Comparison of ENCODE assay signal across 17 cellular contexts in the genomic region with DNA sequence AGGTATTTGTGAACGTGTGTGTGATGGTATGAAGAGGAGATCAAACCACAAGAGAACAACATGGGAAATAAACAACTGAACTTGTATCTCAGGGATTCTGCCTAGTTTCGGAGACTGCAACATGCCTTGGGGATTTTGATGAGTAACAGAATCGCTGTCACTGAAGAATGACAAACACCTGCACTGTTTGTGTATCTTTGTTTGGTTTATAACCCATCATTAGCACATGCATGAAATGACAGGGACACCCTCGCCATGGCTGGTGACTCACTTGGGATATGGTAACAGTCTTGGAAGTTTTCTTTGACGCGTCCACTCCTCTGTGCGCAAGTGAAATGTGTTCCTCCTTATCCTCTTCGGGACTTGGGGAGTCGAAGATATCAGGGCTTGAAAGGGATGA. TPM values are rescaled to one million over a fixed set of nuclear protein-coding genes. Genes with fewer than 3 reads are reported as not detected.
DNase-seq lines count a peak whose midpoint lies in the region; ATAC-seq and TF ChIP-seq lines count a peak whose summit lies in the region.
"Had no signal": no experiment of that assay in that cellular context is flagged by ENCODE, and none has a peak within 500 bp of the region (broad histone marks: within the 10 kb centered on the region; RNA-seq: fewer than 3 reads in every experiment).

No MANE protein-coding gene starts in this region.

- TF ChIP-seq POLR2A in Peyer's patch (IDR thresholded peaks at IDR 0.05), result no peak

- H3K4me1 ChIP-seq in PC-3 (ENCODE audit: insufficient read depth, low read length) (no peaks in the 10 kb centered on the region), right cardiac atrium (ENCODE audit: control insufficient read depth, insufficient read depth, low read length) (no peaks in the 10 kb centered on the region), Peyer's patch (no peaks in the 10 kb centered on the region), GM23338 (ENCODE audit: insufficient read depth) (no peaks in the 10 kb centered on the region)

- peaks cover 69% of the 10 kb centered on the region for H3K36me3 Mint-ChIP-seq in activated CD4-positive, alpha-beta memory T cell treated with anti-CD3 and anti-CD28 coated beads, Interleukin-2, amount 10 ng/mL, durations not matched to agents 7 days and 5 days (ENCODE audit: low read depth)
- H3K36me3 Mint-ChIP-seq in activated CD4-positive, alpha-beta memory T cell treated with anti-CD3 and anti-CD28 coated beads for 36 hours, result peaks cover 39% of the 10 kb centered on the region
- H3K36me3 Mint-ChIP-seq in CD4-positive, alpha-beta T cell (ENCODE audit: low read depth), result peaks cover 87% of the 10 kb centered on the region
- H3K36me3 Mint-ChIP-seq in GM23338 (ENCODE audit: low read depth), result no peaks in the 10 kb centered on the region; the same call in 2 of the 3 replicates

- BruUV-seq in PC-3 (replicated peaks; lab: Mats Ljungman, UMichigan), result no TSS peak

- H4K20me1 ChIP-seq in PC-3 (ENCODE audit: low read length) (no peaks in the 10 kb centered on the region), GM23338 (replicated peaks; ENCODE audit: insufficient read depth) (no peaks in the 10 kb centered on the region)

- TF ChIP-seq CTCF in CD4-positive, alpha-beta T cell (IDR thresholded peaks at IDR 0.05), result no peak
- TF ChIP-seq CTCF in PC-3 (conservative IDR thresholded peaks at IDR 0.05; ENCODE audit: low read depth, low read length), result no peak
- TF ChIP-seq CTCF in Peyer's patch (IDR thresholded peaks at IDR 0.05), result no peak
- TF ChIP-seq CTCF in GM23338 (conservative IDR thresholded peaks at IDR 0.05; ENCODE audit: low read depth in 2 of 2), result no peak

- H2AFZ ChIP-seq in PC-3 (ENCODE audit: low read length), result no peak overlapping the region
- no peak overlapping the region for H2AFZ ChIP-seq in GM23338

- no peak overlapping the region for H3K4me2 ChIP-seq in PC-3 (ENCODE audit: low read length)
- no peak overlapping the region for H3K4me2 ChIP-seq in GM23338

- no peak for DNase-seq in activated CD4-positive, alpha-beta memory T cell treated with anti-CD3 and anti-CD28 coated beads, Interleukin-2, amount 10 ng/mL, durations not matched to agents 7 days and 5 days
- DNase-seq in activated CD4-positive, alpha-beta memory T cell treated with anti-CD3 and anti-CD28 coated beads for 36 hours, result no peak
- no peak for DNase-seq in CD4-positive, alpha-beta T cell
- DNase-seq in PC-3 (peak; percentile 5), right cardiac atrium (no peak), Peyer's patch (no peak), GM23338 (ENCODE audit: low spot score) (no peak)
- no peak for DNase-seq in stimulated activated CD4-positive, alpha-beta T cell treated with anti-CD3 and anti-CD28 coated beads, Interleukin-4, amount 100 ng/mL, for 24 hours
- DNase-seq: CD8-positive, alpha-beta T cell; DND-41; GDM1; KG1; NCI-H1436; NCI-H2029 treated with DMSO at 0.1 percent for 48 hours; NCI-H2171 treated with DMSO at 0.1 percent for 48 hours; NCI-H446 treated with DMSO at 0.1 percent for 48 hours had no signal

- no peaks in the 10 kb centered on the region for H3K79me2 ChIP-seq in PC-3 (ENCODE audit: low read length)
- no peaks in the 10 kb centered on the region for H3K79me2 ChIP-seq in GM23338 (replicated peaks; ENCODE audit: insufficient read depth)

- no peaks in the 10 kb centered on the region for H3K27me3 Mint-ChIP-seq in activated CD4-positive, alpha-beta memory T cell treated with anti-CD3 and anti-CD28 coated beads, Interleukin-2, amount 10 ng/mL, durations not matched to agents 7 days and 5 days
- no peaks in the 10 kb centered on the region for H3K27me3 Mint-ChIP-seq in activated CD4-positive, alpha-beta memory T cell treated with anti-CD3 and anti-CD28 coated beads for 36 hours
- H3K27me3 Mint-ChIP-seq in CD4-positive, alpha-beta T cell, result no peaks in the 10 kb centered on the region
- H3K27me3 Mint-ChIP-seq in GM23338 (ENCODE audit: insufficient read depth, low read depth, poor library complexity), result peaks cover 8% of the 10 kb centered on the region

- H3K4me3 ChIP-seq in PC-3 (ENCODE audit: low read length), result no peak overlapping the region
- H3K4me3 ChIP-seq in right cardiac atrium (ENCODE audit: low read length), result no peak overlapping the region
- H3K4me3 ChIP-seq in Peyer's patch, result no peak overlapping the region
- H3K4me3 ChIP-seq in GM23338, result no peak overlapping the region
- H3K4me3 ChIP-seq: GM12878 had no signal

- POLR2A ChIA-PET in activated CD4-positive, alpha-beta memory T cell treated with anti-CD3 and anti-CD28 coated beads, Interleukin-2, amount 10 ng/mL, durations not matched to agents 7 days and 5 days (lab: Charles Lee), result no interaction called here
- POLR2A ChIA-PET in activated CD4-positive, alpha-beta memory T cell treated with anti-CD3 and anti-CD28 coated beads for 36 hours (lab: Charles Lee), result no interaction called here
- POLR2A ChIA-PET in CD4-positive, alpha-beta T cell (lab: Charles Lee), result no interaction called here
- POLR2A ChIA-PET in PC-3 (lab: Charles Lee; ENCODE audit: unreplicated experiment), result no interaction called here

- no peaks in the 10 kb centered on the region for H3K9me3 Mint-ChIP-seq in activated CD4-positive, alpha-beta memory T cell treated with anti-CD3 and anti-CD28 coated beads, Interleukin-2, amount 10 ng/mL, durations not matched to agents 7 days and 5 days
- H3K9me3 Mint-ChIP-seq in activated CD4-positive, alpha-beta memory T cell treated with anti-CD3 and anti-CD28 coated beads for 36 hours, result no peaks in the 10 kb centered on the region
- H3K9me3 Mint-ChIP-seq in CD4-positive, alpha-beta T cell, result no peaks in the 10 kb centered on the region
- no peaks in the 10 kb centered on the region for H3K9me3 Mint-ChIP-seq in GM23338
- H3K9me3 Mint-ChIP-seq: CD8-positive, alpha-beta T cell had no signal

- peaks cover 44% of the 10 kb centered on the region for H3K4me1 Mint-ChIP-seq in activated CD4-positive, alpha-beta memory T cell treated with anti-CD3 and anti-CD28 coated beads, Interleukin-2, amount 10 ng/mL, durations not matched to agents 7 days and 5 days
- H3K4me1 Mint-ChIP-seq in activated CD4-positive, alpha-beta memory T cell treated with anti-CD3 and anti-CD28 coated beads for 36 hours (ENCODE audit: low read depth), result peaks cover 38% of the 10 kb centered on the region
- H3K4me1 Mint-ChIP-seq in CD4-positive, alpha-beta T cell (ENCODE audit: low read depth), result no peaks in the 10 kb centered on the region
- no peaks in the 10 kb centered on the region; the same call in 2 of the 3 replicates for H3K4me1 Mint-ChIP-seq in GM23338

- H3K9me3 ChIP-seq in CD4-positive, alpha-beta T cell (ENCODE audit: control insufficient read depth, low read length), result no peaks in the 10 kb centered on the region
- H3K9me3 ChIP-seq in PC-3 (ENCODE audit: low read length) (no peaks in the 10 kb centered on the region), right cardiac atrium (ENCODE audit: control insufficient read depth, low read length) (no peaks in the 10 kb centered on the region), Peyer's patch (no peaks in the 10 kb centered on the region)

- H3K27me3 ChIP-seq in CD4-positive, alpha-beta T cell (ENCODE audit: control insufficient read depth, insufficient read depth, low read length), result no peaks in the 10 kb centered on the region
- H3K27me3 ChIP-seq in PC-3 (ENCODE audit: low read length), result no peaks in the 10 kb centered on the region
- H3K27me3 ChIP-seq in right cardiac atrium (ENCODE audit: control insufficient read depth, insufficient read depth), result no peaks in the 10 kb centered on the region
- H3K27me3 ChIP-seq in Peyer's patch, result no peaks in the 10 kb centered on the region
- H3K27me3 ChIP-seq in GM23338 (ENCODE audit: insufficient read depth), result no peaks in the 10 kb centered on the region

- ATAC-seq in CD4-positive, alpha-beta T cell (ENCODE audit: poor library complexity), result no peak
- ATAC-seq in PC-3 (no peak), right cardiac atrium (peak; percentile 40 to 60), GM23338 (no peak)
- ATAC-seq: CD8-positive, alpha-beta T cell; GM12878 had no signal

- H3K9ac ChIP-seq in PC-3 (ENCODE audit: low read length), result no peak overlapping the region

- no peak overlapping the region for H3K27ac ChIP-seq in CD4-positive, alpha-beta T cell (ENCODE audit: low read depth, low read length)
- H3K27ac ChIP-seq in PC-3 (ENCODE audit: low read length), result no peak overlapping the region
- no peak overlapping the region for H3K27ac ChIP-seq in right cardiac atrium (ENCODE audit: low read length)
- no peak overlapping the region for H3K27ac ChIP-seq in Peyer's patch
- H3K27ac ChIP-seq in GM23338 (ENCODE audit: low read depth), result no peak overlapping the region

- H3K9me2 ChIP-seq in PC-3 (replicated peaks; ENCODE audit: low read length), result no peaks in the 10 kb centered on the region
- H3K9me2 ChIP-seq in GM23338 (ENCODE audit: insufficient read depth), result no peaks in the 10 kb centered on the region

- intact Hi-C loops in activated CD4-positive, alpha-beta memory T cell treated with anti-CD3 and anti-CD28 coated beads for 36 hours (cut with micrococcal nuclease), result loop anchor here (2.0 to 5.0 kb wide), 2 partner anchors 102 to 343 kb away; no protein-coding TSS in a partner anchor
- intact Hi-C loops in CD4-positive, alpha-beta T cell (cut with DNase I, micrococcal nuclease), result loop anchor here in 1 of 2 experiments (2.0 to 10.0 kb wide), 3 partner anchors 343 to 579 kb away; partner anchors contain the start of gene BCLAF3
- intact Hi-C loops in PC-3 (cut with micrococcal nuclease) (loop anchor here (10.0 kb wide), 1 partner anchor 79 kb away; no protein-coding TSS in a partner anchor), right cardiac atrium (cut with DNase I) (no loop called here)

- H3F3A ChIP-seq in PC-3 (ENCODE audit: low read length, unreplicated experiment) (no peaks in the 10 kb centered on the region), GM23338 (replicated peaks; ENCODE audit: low read depth) (no peaks in the 10 kb centered on the region)

- CTCF ChIA-PET in activated CD4-positive, alpha-beta memory T cell treated with anti-CD3 and anti-CD28 coated beads, Interleukin-2, amount 10 ng/mL, durations not matched to agents 7 days and 5 days (lab: Charles Lee), result interaction anchor here (1.0 kb wide), 1 partner anchor 343 kb away, joined by 3 read pairs; no protein-coding TSS in a partner anchor
- CTCF ChIA-PET in activated CD4-positive, alpha-beta memory T cell treated with anti-CD3 and anti-CD28 coated beads for 36 hours (lab: Charles Lee), result no interaction called here
- CTCF ChIA-PET in CD4-positive, alpha-beta T cell (lab: Charles Lee), result no interaction called here
- CTCF ChIA-PET in PC-3 (lab: Charles Lee), result no interaction called here

- H3K36me3 ChIP-seq in PC-3 (ENCODE audit: low read depth, low read length), result no peaks in the 10 kb centered on the region
- H3K36me3 ChIP-seq in Peyer's patch, result no peaks in the 10 kb centered on the region
- no peaks in the 10 kb centered on the region for H3K36me3 ChIP-seq in GM23338 (ENCODE audit: insufficient read depth)

- 61% methylated on average over 9 of the region's 9 CpGs for WGBS in right cardiac atrium

- peak overlapping the region; percentile 6 for H3K27ac Mint-ChIP-seq in activated CD4-positive, alpha-beta memory T cell treated with anti-CD3 and anti-CD28 coated beads, Interleukin-2, amount 10 ng/mL, durations not matched to agents 7 days and 5 days
- H3K27ac Mint-ChIP-seq in activated CD4-positive, alpha-beta memory T cell treated with anti-CD3 and anti-CD28 coated beads for 36 hours, result no peak overlapping the region
- peak overlapping the region; percentile 10 for H3K27ac Mint-ChIP-seq in CD4-positive, alpha-beta T cell
- no peak overlapping the region for H3K27ac Mint-ChIP-seq in GM23338

- H3K4me3 Mint-ChIP-seq in activated CD4-positive, alpha-beta memory T cell treated with anti-CD3 and anti-CD28 coated beads, Interleukin-2, amount 10 ng/mL, durations not matched to agents 7 days and 5 days, result no peak overlapping the region
- H3K4me3 Mint-ChIP-seq in activated CD4-positive, alpha-beta memory T cell treated with anti-CD3 and anti-CD28 coated beads for 36 hours, result no peak overlapping the region
- no peak overlapping the region for H3K4me3 Mint-ChIP-seq in CD4-positive, alpha-beta T cell
- H3K4me3 Mint-ChIP-seq in GM23338, result no peak overlapping the region
- H3K4me3 Mint-ChIP-seq: CD8-positive, alpha-beta T cell had no signal

RNA-seq across cellular contexts. Expression of gene MAP3K15, which starts 30.3 kb away (rescaled TPM):
- total RNA-seq in activated CD4-positive, alpha-beta memory T cell treated with anti-CD3 and anti-CD28 coated beads, Interleukin-2, amount 10 ng/mL, durations not matched to agents 7 days and 5 days, result under 1 TPM; 0.28 to 0.38 TPM
- under 1 TPM; 0.31 to 0.69 TPM for total RNA-seq in activated CD4-positive, alpha-beta memory T cell treated with anti-CD3 and anti-CD28 coated beads for 36 hours
- under 1 TPM in 1 of 2 experiments, not detected in 1; 0.14 TPM for total RNA-seq in CD4-positive, alpha-beta T cell
- total RNA-seq in PC-3 (2014; rRNA removed) (3.4 and 4.2 TPM in 2 replicates), right cardiac atrium (under 1 TPM in 3 of 4 donors, not detected in 1; 0.09 to 0.23 (median 0.17) TPM), Peyer's patch (not detected)
- polyA plus RNA-seq in right cardiac atrium (0.45 TPM), GM23338 (2016; fragmentation: Nextera tagmentation; extraction: Ambion mirVana) (0.40 and 0.45 TPM in 2 replicates)
- total RNA-seq in GM23338 (2014; rRNA removed; shearing (Covaris generic)), result 1.4 and 3.1 TPM in 2 replicates
- total RNA-seq: GM12878 had no signal

Comparison
In these comparisons a context has a peak if more than half of its experiments do, and no peak if none do; other contexts are left out.
1. H3K27ac Mint-ChIP-seq: peak in activated CD4-positive, alpha-beta memory T cell treated with anti-CD3 and anti-CD28 coated beads, Interleukin-2, amount 10 ng/mL, durations not matched to agents 7 days and 5 days (single experiment) and CD4-positive, alpha-beta T cell (single experiment); none in activated CD4-positive, alpha-beta memory T cell treated with anti-CD3 and anti-CD28 coated beads for 36 hours (single experiment) and GM23338 (single experiment).
2. ATAC-seq: peak in right cardiac atrium (2 of 2); none in CD4-positive, alpha-beta T cell (single experiment), PC-3 (single experiment) and GM23338 (single experiment).
3. intact Hi-C loops: an anchor here in activated CD4-positive, alpha-beta memory T cell treated with anti-CD3 and anti-CD28 coated beads for 36 hours (2.0 to 5.0 kb wide) and PC-3 (10.0 kb wide); none called in right cardiac atrium.